Comparison of ENCODE assay signal across 24 cellular contexts in the genomic region with DNA sequence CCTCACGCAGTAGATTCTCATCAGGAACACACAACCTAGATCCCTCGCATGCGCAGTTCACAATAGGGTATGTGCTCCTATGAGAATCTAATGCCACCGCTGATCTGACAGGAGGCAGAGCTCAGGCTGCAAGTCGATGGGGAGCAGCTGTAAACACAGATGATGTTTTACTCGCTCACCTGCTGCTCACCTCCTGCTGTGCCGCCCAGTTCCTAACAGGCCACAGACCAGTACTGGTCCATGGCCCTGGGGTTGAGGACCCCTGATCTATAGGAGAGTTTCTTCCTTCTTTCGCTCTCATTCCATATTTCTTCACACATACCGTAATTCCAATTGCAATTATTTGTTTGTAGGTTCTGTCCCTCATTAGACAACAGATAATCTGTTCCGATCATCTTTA.
"Had no signal": no experiment of that assay in that cellular context is flagged by ENCODE, and none has a peak within 500 bp of the region (broad histone marks: within the 10 kb centered on the region; RNA-seq: fewer than 3 reads in every experiment).

No MANE protein-coding gene starts in this region.

- ATAC-seq: activated CD4-positive, CD25-positive, alpha-beta regulatory T cell treated with anti-CD3 and anti-CD28 coated beads, Interleukin-2, amount 50 U/mL, for 24 hours; body of pancreas; gastrocnemius medialis; left cardiac atrium; naive thymus-derived CD4-positive, alpha-beta T cell; pancreas; stimulated activated effector memory CD8-positive, alpha-beta T cell treated with anti-CD3 and anti-CD28 coated beads, Interleukin-12 subunit alpha, Interleukin-12 subunit beta, amount 100 ng/mL, for 72 hours had no signal

- DNase-seq: activated CD4-positive, alpha-beta T cell treated with anti-CD3 and anti-CD28 coated beads for 48 hours; activated CD4-positive, alpha-beta T cell treated with anti-CD3 and anti-CD28 coated beads, Interleukin-2, amount 50 U/mL, for 48 hours; activated CD8-positive, alpha-beta memory T cell treated with anti-CD3 and anti-CD28 coated beads for 24 hours; activated effector memory CD4-positive, alpha-beta T cell treated with anti-CD3 and anti-CD28 coated beads, Interleukin-2, amount 50 U/mL, for 16 hours; activated naive CD4-positive, alpha-beta T cell treated with anti-CD3 and anti-CD28 coated beads for 36 hours; activated naive CD8-positive, alpha-beta T cell treated with anti-CD3 and anti-CD28 coated beads for 36 hours; adrenal gland; aorta; body of pancreas; cerebellar nuclear complex; dorsolateral prefrontal cortex; effector memory CD4-positive, alpha-beta T cell; erythroblast; gastrocnemius medialis; islet precursor cell; left cardiac atrium; naive thymus-derived CD4-positive, alpha-beta T cell; pancreas; sigmoid colon; small intestine; stimulated activated CD4-positive, alpha-beta T cell treated with anti-CD3 and anti-CD28 coated beads, Interleukin-4, amount 100 ng/mL, for 24 hours; trophoblast cell had no signal
